1 cellular context compared by ENCODE assay signal in genomic region chr17:61425682-61426481, GRCh38.
TF ChIP-seq lines count a peak whose summit lies in the region.

No MANE protein-coding gene starts in this region.

TF ChIP-seq in HepG2, 621 proteins besides CTCF, POLR2A, EP300 and RAD21 (continued from another document and continues in another):
- TF ChIP-seq, protein P1, sequence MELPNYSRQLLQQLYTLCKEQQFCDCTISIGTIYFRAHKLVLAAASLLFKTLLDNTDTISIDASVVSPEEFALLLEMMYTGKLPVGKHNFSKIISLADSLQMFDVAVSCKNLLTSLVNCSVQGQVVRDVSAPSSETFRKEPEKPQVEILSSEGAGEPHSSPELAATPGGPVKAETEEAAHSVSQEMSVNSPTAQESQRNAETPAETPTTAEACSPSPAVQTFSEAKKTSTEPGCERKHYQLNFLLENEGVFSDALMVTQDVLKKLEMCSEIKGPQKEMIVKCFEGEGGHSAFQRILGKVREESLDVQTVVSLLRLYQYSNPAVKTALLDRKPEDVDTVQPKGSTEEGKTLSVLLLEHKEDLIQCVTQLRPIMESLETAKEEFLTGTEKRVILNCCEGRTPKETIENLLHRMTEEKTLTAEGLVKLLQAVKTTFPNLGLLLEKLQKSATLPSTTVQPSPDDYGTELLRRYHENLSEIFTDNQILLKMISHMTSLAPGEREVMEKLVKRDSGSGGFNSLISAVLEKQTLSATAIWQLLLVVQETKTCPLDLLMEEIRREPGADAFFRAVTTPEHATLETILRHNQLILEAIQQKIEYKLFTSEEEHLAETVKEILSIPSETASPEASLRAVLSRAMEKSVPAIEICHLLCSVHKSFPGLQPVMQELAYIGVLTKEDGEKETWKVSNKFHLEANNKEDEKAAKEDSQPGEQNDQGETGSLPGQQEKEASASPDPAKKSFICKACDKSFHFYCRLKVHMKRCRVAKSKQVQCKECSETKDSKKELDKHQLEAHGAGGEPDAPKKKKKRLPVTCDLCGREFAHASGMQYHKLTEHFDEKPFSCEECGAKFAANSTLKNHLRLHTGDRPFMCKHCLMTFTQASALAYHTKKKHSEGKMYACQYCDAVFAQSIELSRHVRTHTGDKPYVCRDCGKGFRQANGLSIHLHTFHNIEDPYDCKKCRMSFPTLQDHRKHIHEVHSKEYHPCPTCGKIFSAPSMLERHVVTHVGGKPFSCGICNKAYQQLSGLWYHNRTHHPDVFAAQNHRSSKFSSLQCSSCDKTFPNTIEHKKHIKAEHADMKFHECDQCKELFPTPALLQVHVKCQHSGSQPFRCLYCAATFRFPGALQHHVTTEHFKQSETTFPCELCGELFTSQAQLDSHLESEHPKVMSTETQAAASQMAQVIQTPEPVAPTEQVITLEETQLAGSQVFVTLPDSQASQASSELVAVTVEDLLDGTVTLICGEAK (IDR thresholded peaks at IDR 0.05) = no peak
- TF ChIP-seq, protein P1 (CRISPR knock-in tag; IDR thresholded peaks at IDR 0.05) = no peak
- TF ChIP-seq TEF (CRISPR knock-in tag; IDR thresholded peaks at IDR 0.05) = no peak
- no peak for TF ChIP-seq ZFP36L2 (CRISPR knock-in tag; IDR thresholded peaks at IDR 0.05)
- TF ChIP-seq, protein P2, sequence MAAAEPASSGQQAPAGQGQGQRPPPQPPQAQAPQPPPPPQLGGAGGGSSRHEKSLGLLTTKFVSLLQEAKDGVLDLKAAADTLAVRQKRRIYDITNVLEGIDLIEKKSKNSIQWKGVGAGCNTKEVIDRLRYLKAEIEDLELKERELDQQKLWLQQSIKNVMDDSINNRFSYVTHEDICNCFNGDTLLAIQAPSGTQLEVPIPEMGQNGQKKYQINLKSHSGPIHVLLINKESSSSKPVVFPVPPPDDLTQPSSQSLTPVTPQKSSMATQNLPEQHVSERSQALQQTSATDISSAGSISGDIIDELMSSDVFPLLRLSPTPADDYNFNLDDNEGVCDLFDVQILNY (CRISPR knock-in tag; conservative IDR thresholded peaks at IDR 0.05) = 0 out of 2 replicates have a peak, but pooled peaks have one; percentile 26
- TF ChIP-seq TOE1 (CRISPR knock-in tag; IDR thresholded peaks at IDR 0.05) = no peak
- no peak for TF ChIP-seq ZFP37 (CRISPR knock-in tag; IDR thresholded peaks at IDR 0.05; ENCODE audit: borderline replicate concordance)
- TF ChIP-seq NFATC3 (CRISPR knock-in tag; IDR thresholded peaks at IDR 0.05) = no peak
- TF ChIP-seq ATF7 (IDR thresholded peaks at IDR 0.05) = no peak
- TF ChIP-seq ATF7 (CRISPR knock-in tag; IDR thresholded peaks at IDR 0.05) = peak; percentile 20; the same call in 1 of the 2 replicates
- TF ChIP-seq, protein P3, sequence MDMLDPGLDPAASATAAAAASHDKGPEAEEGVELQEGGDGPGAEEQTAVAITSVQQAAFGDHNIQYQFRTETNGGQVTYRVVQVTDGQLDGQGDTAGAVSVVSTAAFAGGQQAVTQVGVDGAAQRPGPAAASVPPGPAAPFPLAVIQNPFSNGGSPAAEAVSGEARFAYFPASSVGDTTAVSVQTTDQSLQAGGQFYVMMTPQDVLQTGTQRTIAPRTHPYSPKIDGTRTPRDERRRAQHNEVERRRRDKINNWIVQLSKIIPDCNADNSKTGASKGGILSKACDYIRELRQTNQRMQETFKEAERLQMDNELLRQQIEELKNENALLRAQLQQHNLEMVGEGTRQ (IDR thresholded peaks at IDR 0.05; ENCODE audit: low read depth, low read length) = no peak
- TF ChIP-seq, protein P3 (CRISPR knock-in tag; IDR thresholded peaks at IDR 0.05; ENCODE audit: borderline replicate concordance) = no peak
- TF ChIP-seq KDM1A (CRISPR knock-in tag; IDR thresholded peaks at IDR 0.05) = peak; percentile 30; the same call in 1 of the 2 replicates
- TF ChIP-seq JUNB (CRISPR knock-in tag; IDR thresholded peaks at IDR 0.05; ENCODE audit: borderline replicate concordance) = no peak
- TF ChIP-seq ZMYM2 (CRISPR knock-in tag; IDR thresholded peaks at IDR 0.05) = no peak
- TF ChIP-seq MED8 (CRISPR knock-in tag; IDR thresholded peaks at IDR 0.05; ENCODE audit: insufficient replicate concordance) = no peak
- TF ChIP-seq THYN1 (CRISPR knock-in tag; IDR thresholded peaks at IDR 0.05; ENCODE audit: borderline replicate concordance, low read depth) = no peak
- no peak for TF ChIP-seq MEIS2 (CRISPR knock-in tag; IDR thresholded peaks at IDR 0.05)
- no peak for TF ChIP-seq EEA1 (CRISPR knock-in tag; IDR thresholded peaks at IDR 0.05; ENCODE audit: borderline replicate concordance)
- peak; percentile 53; the same call in 1 of the 2 replicates for TF ChIP-seq ZNF292 (CRISPR knock-in tag; IDR thresholded peaks at IDR 0.05; ENCODE audit: borderline replicate concordance, low read depth)
- peak; percentile 67; the same call in 1 of the 2 replicates for TF ChIP-seq ZNF619 (CRISPR knock-in tag; IDR thresholded peaks at IDR 0.05)
- TF ChIP-seq MTERF4 (CRISPR knock-in tag; IDR thresholded peaks at IDR 0.05) = no peak
- peak; percentile 45; the same call in 1 of the 2 replicates for TF ChIP-seq HDAC2 (CRISPR knock-in tag; IDR thresholded peaks at IDR 0.05)
- no peak for TF ChIP-seq NAIF1 (CRISPR knock-in tag; IDR thresholded peaks at IDR 0.05; ENCODE audit: borderline replicate concordance)
- no peak for TF ChIP-seq CBX2 (IDR thresholded peaks at IDR 0.05; ENCODE audit: low read depth, low read length)
- TF ChIP-seq CBX2 (CRISPR knock-in tag; IDR thresholded peaks at IDR 0.05; ENCODE audit: low read depth) = no peak
- TF ChIP-seq KLF13 (CRISPR knock-in tag; IDR thresholded peaks at IDR 0.05) = no peak
- TF ChIP-seq CHD4 (IDR thresholded peaks at IDR 0.05; ENCODE audit: borderline replicate concordance, low read length) = no peak; the same call in 1 of the 2 replicates
- TF ChIP-seq HOXA3 (CRISPR knock-in tag; IDR thresholded peaks at IDR 0.05) = peak; percentile 51
- TF ChIP-seq RERE (CRISPR knock-in tag; IDR thresholded peaks at IDR 0.05; ENCODE audit: low read depth) = no peak
- peak; percentile 65; the same call in 1 of the 2 replicates for TF ChIP-seq ZNF512B (CRISPR knock-in tag; IDR thresholded peaks at IDR 0.05; ENCODE audit: borderline replicate concordance)
- no peak for TF ChIP-seq ZNF235 (CRISPR knock-in tag; IDR thresholded peaks at IDR 0.05; ENCODE audit: borderline replicate concordance)
- no peak for TF ChIP-seq ZNF260 (CRISPR knock-in tag; IDR thresholded peaks at IDR 0.05; ENCODE audit: borderline replicate concordance, low read depth)
- TF ChIP-seq, protein P4, sequence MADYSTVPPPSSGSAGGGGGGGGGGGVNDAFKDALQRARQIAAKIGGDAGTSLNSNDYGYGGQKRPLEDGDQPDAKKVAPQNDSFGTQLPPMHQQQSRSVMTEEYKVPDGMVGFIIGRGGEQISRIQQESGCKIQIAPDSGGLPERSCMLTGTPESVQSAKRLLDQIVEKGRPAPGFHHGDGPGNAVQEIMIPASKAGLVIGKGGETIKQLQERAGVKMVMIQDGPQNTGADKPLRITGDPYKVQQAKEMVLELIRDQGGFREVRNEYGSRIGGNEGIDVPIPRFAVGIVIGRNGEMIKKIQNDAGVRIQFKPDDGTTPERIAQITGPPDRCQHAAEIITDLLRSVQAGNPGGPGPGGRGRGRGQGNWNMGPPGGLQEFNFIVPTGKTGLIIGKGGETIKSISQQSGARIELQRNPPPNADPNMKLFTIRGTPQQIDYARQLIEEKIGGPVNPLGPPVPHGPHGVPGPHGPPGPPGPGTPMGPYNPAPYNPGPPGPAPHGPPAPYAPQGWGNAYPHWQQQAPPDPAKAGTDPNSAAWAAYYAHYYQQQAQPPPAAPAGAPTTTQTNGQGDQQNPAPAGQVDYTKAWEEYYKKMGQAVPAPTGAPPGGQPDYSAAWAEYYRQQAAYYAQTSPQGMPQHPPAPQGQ (CRISPR knock-in tag; IDR thresholded peaks at IDR 0.05; ENCODE audit: borderline replicate concordance) = no peak
